29 cellular contexts compared by ENCODE assay signal in the genomic region with DNA sequence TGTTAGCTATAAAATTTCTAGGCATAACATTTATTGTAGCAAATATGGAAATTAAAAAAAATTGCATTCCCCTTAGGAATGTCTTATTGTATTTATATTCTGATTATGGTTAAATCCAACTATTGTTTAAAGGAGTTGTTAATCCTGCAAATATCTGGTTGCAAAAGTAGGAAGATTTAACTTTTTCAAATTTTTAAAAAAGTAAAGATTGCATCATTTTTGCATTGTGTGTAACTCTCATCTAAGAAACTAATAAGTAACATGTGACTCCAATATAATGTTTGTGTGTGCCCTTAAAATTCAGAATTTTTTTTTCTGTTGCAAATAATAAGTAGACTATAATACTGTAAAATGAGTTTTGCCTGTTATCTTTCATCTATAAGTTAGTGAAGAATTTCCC.
"Had no signal": no experiment of that assay in that cellular context is flagged by ENCODE, and none has a peak within 500 bp of the region (broad histone marks: within the 10 kb centered on the region; RNA-seq: fewer than 3 reads in every experiment).

No MANE protein-coding gene starts in this region.

- H3K4me3 Mint-ChIP-seq: memory B cell; naive thymus-derived CD4-positive, alpha-beta T cell; nephron; neural progenitor cell; stimulated activated effector memory CD8-positive, alpha-beta T cell treated with anti-CD3 and anti-CD28 coated beads, Interleukin-12 subunit alpha, Interleukin-12 subunit beta, amount 100 ng/mL, for 72 hours; type B pancreatic cell had no signal

- H3K27ac Mint-ChIP-seq: memory B cell; naive thymus-derived CD4-positive, alpha-beta T cell; neural progenitor cell; progenitor cell of endocrine pancreas; stimulated activated effector memory CD8-positive, alpha-beta T cell treated with anti-CD3 and anti-CD28 coated beads, Interleukin-12 subunit alpha, Interleukin-12 subunit beta, amount 100 ng/mL, for 72 hours; type B pancreatic cell had no signal

- H3K4me1 Mint-ChIP-seq: naive thymus-derived CD4-positive, alpha-beta T cell; neural progenitor cell; stimulated activated effector memory CD8-positive, alpha-beta T cell treated with anti-CD3 and anti-CD28 coated beads, Interleukin-12 subunit alpha, Interleukin-12 subunit beta, amount 100 ng/mL, for 72 hours had no signal

- H3K36me3 Mint-ChIP-seq: memory B cell; naive thymus-derived CD4-positive, alpha-beta T cell; neural progenitor cell; stimulated activated effector memory CD8-positive, alpha-beta T cell treated with anti-CD3 and anti-CD28 coated beads, Interleukin-12 subunit alpha, Interleukin-12 subunit beta, amount 100 ng/mL, for 72 hours had no signal

- H3K9ac ChIP-seq: neural progenitor cell, parathyroid adenoma had no signal

- H3K9me3 ChIP-seq: esophagus squamous epithelium, gastroesophageal sphincter, heart left ventricle, stomach, tibial artery had no signal

- H3K36me3 ChIP-seq: esophagus squamous epithelium, gastroesophageal sphincter, heart left ventricle, neural progenitor cell, stomach, tibial artery had no signal

- DNase-seq: dermis blood vessel endothelial cell; effector memory CD4-positive, alpha-beta T cell; esophagus squamous epithelium; foreskin keratinocyte; heart left ventricle; kidney; midbrain; naive thymus-derived CD4-positive, alpha-beta T cell; stimulated activated CD4-positive, alpha-beta T cell treated with anti-CD3 and anti-CD28 coated beads, Interleukin-12 subunit alpha, Interleukin-12 subunit beta, amount 100 ng/mL, for 4 hours; stimulated activated CD4-positive, alpha-beta T cell treated with anti-CD3 and anti-CD28 coated beads, Interleukin-1b, Interleukin-23, amount 100 ng/mL, for 48 hours; stimulated activated CD4-positive, alpha-beta T cell treated with anti-CD3 and anti-CD28 coated beads, Interleukin-4, amount 100 ng/mL, for 24 hours; stimulated activated naive CD4-positive, alpha-beta T cell treated with Interleukin-2 at 50 U/mL for 16 hours; stomach; tibial artery had no signal

- FAIRE-seq: endothelial cell of umbilical vein had no signal

- H2AFZ ChIP-seq: hepatocyte, neural progenitor cell, parathyroid adenoma had no signal

- H3K4me3 ChIP-seq: coronary artery, esophagus squamous epithelium, gastroesophageal sphincter, heart left ventricle, hepatocyte, lung, neural progenitor cell, smooth muscle cell, stomach, tibial artery had no signal

- H3K4me2 ChIP-seq: hepatocyte, neural progenitor cell, smooth muscle cell had no signal

- ATAC-seq: foreskin keratinocyte; gastroesophageal sphincter; heart left ventricle; left lobe of liver; naive thymus-derived CD4-positive, alpha-beta T cell; sciatic nerve; stimulated activated effector memory CD8-positive, alpha-beta T cell treated with anti-CD3 and anti-CD28 coated beads, Interleukin-12 subunit alpha, Interleukin-12 subunit beta, amount 100 ng/mL, for 72 hours had no signal

- H3K27me3 Mint-ChIP-seq: progenitor cell of endocrine pancreas had no signal

- H3K4me1 ChIP-seq: foreskin keratinocyte, neural progenitor cell, parathyroid adenoma had no signal

- H3K27me3 ChIP-seq: esophagus squamous epithelium, foreskin keratinocyte, gastroesophageal sphincter, heart left ventricle, hepatocyte, neural progenitor cell, stomach, tibial artery had no signal

- H3K9me3 Mint-ChIP-seq: memory B cell; naive thymus-derived CD4-positive, alpha-beta T cell; nephron; neural progenitor cell; stimulated activated effector memory CD8-positive, alpha-beta T cell treated with anti-CD3 and anti-CD28 coated beads, Interleukin-12 subunit alpha, Interleukin-12 subunit beta, amount 100 ng/mL, for 72 hours had no signal

- H3K27ac ChIP-seq: coronary artery, esophagus squamous epithelium, foreskin keratinocyte, gastroesophageal sphincter, heart left ventricle, hepatocyte, neural progenitor cell, parathyroid adenoma, stomach, tibial artery had no signal

- H3K79me2 ChIP-seq: hepatocyte, parathyroid adenoma had no signal
